ENCODE assay signal across 8 cellular contexts in genomic region chr18:72652990-72653593, GRCh38.
A peak's percentile ranks its signal among the peaks of the same experiment; 100 is the strongest.
DNase-seq lines count a peak whose midpoint lies in the region; ATAC-seq, FAIRE-seq and TF ChIP-seq lines count a peak whose summit lies in the region.

No MANE protein-coding gene starts in this region.

- H3K9me3 Mint-ChIP-seq in activated CD8-positive, alpha-beta T cell treated with anti-CD3 and anti-CD28 coated beads for 36 hours: peaks cover 2% of the 10 kb centered on the region

- no peak overlapping the region for H3K27ac ChIP-seq in vagina

- peak; percentile 70 for TF ChIP-seq CTCF in activated CD8-positive, alpha-beta T cell treated with anti-CD3 and anti-CD28 coated beads for 36 hours (IDR thresholded peaks at IDR 0.05)
- no peak for TF ChIP-seq CTCF in vagina (IDR thresholded peaks at IDR 0.05)

- H3K4me3 ChIP-seq in vagina: no peak overlapping the region

- TF ChIP-seq POLR2A in GM12891 (IDR thresholded peaks at IDR 0.05; ENCODE audit: low read depth, low read length): no peak
- TF ChIP-seq POLR2A in vagina (IDR thresholded peaks at IDR 0.05): no peak

- no peak overlapping the region for H3K27ac Mint-ChIP-seq in activated CD8-positive, alpha-beta T cell treated with anti-CD3 and anti-CD28 coated beads for 36 hours

- H3K9me3 ChIP-seq in vagina: no peaks in the 10 kb centered on the region

- H3K4me1 ChIP-seq in vagina: no peaks in the 10 kb centered on the region

- in situ Hi-C loops in ACHN (cut with HindIII; ENCODE audit: low pct_ligation_motif_present, low pct_unique_long_range_greater_than_20kb, low sequenced_read_pairs): no loop called here

- H3K4me3 Mint-ChIP-seq in activated CD8-positive, alpha-beta T cell treated with anti-CD3 and anti-CD28 coated beads for 36 hours: no peak overlapping the region

- H3K27me3 ChIP-seq in vagina: no peaks in the 10 kb centered on the region

- FAIRE-seq in GM12891 (lab: Jason Lieb, UNC): peak; percentile 55

- peak; percentile 94 for ATAC-seq in HG02610 (IDR thresholded peaks at IDR 0.05; ENCODE audit: unreplicated experiment)
- peak; percentile 51 for ATAC-seq in activated CD8-positive, alpha-beta T cell treated with anti-CD3 and anti-CD28 coated beads for 36 hours
- peak; percentile 45 for ATAC-seq in left colon
- ATAC-seq in HG03097 (IDR thresholded peaks at IDR 0.05; ENCODE audit: low FRiP score, unreplicated experiment): no peak

- DNase-seq in ACHN: peak; percentile 60
- peak; percentile 16 for DNase-seq in GM12891 (ENCODE audit: insufficient read length, low spot score)
- peak; percentile 3 for DNase-seq in MV-4-11 (lab: John Stamatoyannopoulos, UW)
- DNase-seq in activated CD8-positive, alpha-beta T cell treated with anti-CD3 and anti-CD28 coated beads for 36 hours: peak; percentile 67
- peak in 1 of 2 donors; percentile 36 for DNase-seq in left colon
- DNase-seq in vagina (ENCODE audit: extremely low spot score in 2 of 2): no peak

- CTCF ChIA-PET in activated CD8-positive, alpha-beta T cell treated with anti-CD3 and anti-CD28 coated beads for 36 hours (lab: Charles Lee): interaction anchor here (0.6 to 2.3 kb wide), 6 partner anchors 9 to 1189 kb away, joined by 3 to 14 read pairs (median 4); no protein-coding TSS in a partner anchor

- H3K36me3 ChIP-seq in vagina: no peaks in the 10 kb centered on the region

- intact Hi-C loops in activated CD8-positive, alpha-beta T cell treated with anti-CD3 and anti-CD28 coated beads for 36 hours (cut with micrococcal nuclease): no loop called here
- intact Hi-C loops in left colon (cut with DNase I, micrococcal nuclease): no loop called here
- intact Hi-C loops in vagina (cut with DNase I): no loop called here

- POLR2A ChIA-PET in activated CD8-positive, alpha-beta T cell treated with anti-CD3 and anti-CD28 coated beads for 36 hours (lab: Charles Lee): no interaction called here

- no peaks in the 10 kb centered on the region for H3K36me3 Mint-ChIP-seq in activated CD8-positive, alpha-beta T cell treated with anti-CD3 and anti-CD28 coated beads for 36 hours (ENCODE audit: low read depth)

- H3K27me3 Mint-ChIP-seq in activated CD8-positive, alpha-beta T cell treated with anti-CD3 and anti-CD28 coated beads for 36 hours: no peaks in the 10 kb centered on the region

- no peaks in the 10 kb centered on the region for H3K4me1 Mint-ChIP-seq in activated CD8-positive, alpha-beta T cell treated with anti-CD3 and anti-CD28 coated beads for 36 hours (ENCODE audit: low read depth)

TF ChIP-seq in GM12891, 5 proteins besides CTCF, POLR2A, EP300 and RAD21:
- TF ChIP-seq TAF1 (IDR thresholded peaks at IDR 0.05; ENCODE audit: low read depth, low read length) (no peak), SPI1 (IDR thresholded peaks at IDR 0.05; ENCODE audit: low read depth, low read length) (no peak), POU2F2 (IDR thresholded peaks at IDR 0.05; ENCODE audit: low read depth, low read length) (no peak), POLR2AphosphoS5 (IDR thresholded peaks at IDR 0.05; ENCODE audit: low read depth, low read length) (no peak), PAX5 (IDR thresholded peaks at IDR 0.05; ENCODE audit: insufficient read depth, low read length, severe bottlenecking) (no peak)
TF ChIP-seq in GM12891: peak in this region for 0.

Comparison
In these comparisons a context has a peak if more than half of its experiments do, and no peak if none do; other contexts are left out.
1. DNase-seq: peak in ACHN (single experiment), GM12891 (single experiment), MV-4-11 (single experiment) and activated CD8-positive, alpha-beta T cell treated with anti-CD3 and anti-CD28 coated beads for 36 hours (single experiment); none in vagina (0 of 2).